In the genomic region with DNA sequence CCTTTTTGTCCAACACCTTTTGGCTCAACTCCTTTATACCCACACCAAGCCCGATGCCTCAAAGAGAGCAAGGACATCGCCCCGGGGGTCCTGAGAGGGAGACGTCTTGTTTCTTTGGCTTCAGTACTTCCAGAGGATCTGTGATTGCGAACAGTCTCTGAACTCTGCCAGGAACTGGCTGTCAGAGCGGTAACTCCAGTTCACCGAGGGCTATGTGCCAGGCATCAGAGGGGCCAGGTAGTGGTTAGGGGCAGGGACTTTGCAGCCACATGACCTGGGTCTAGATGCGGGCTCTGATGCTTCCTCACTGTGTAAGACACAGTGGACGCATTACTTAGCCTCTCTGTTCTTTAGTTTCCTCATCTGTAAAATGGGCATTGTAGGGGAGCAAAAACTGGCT, we compare ENCODE assay signal across 21 cellular contexts. TPM values are rescaled to one million over a fixed set of nuclear protein-coding genes. Genes with fewer than 3 reads are reported as not detected.
DNase-seq lines count a peak whose midpoint lies in the region; ATAC-seq, FAIRE-seq and TF ChIP-seq lines count a peak whose summit lies in the region.
"Had no signal": no experiment of that assay in that cellular context is flagged by ENCODE, and none has a peak within 500 bp of the region (broad histone marks: within the 10 kb centered on the region; RNA-seq: fewer than 3 reads in every experiment).

No MANE protein-coding gene starts in this region.

- peak overlapping the region; percentile 58 for H3K27ac ChIP-seq in C4-2B
- H3K27ac ChIP-seq in hepatocyte: peak overlapping the region; percentile 23
- peak overlapping the region; percentile 33 to 96 (median 90) for H3K27ac ChIP-seq in stomach
- H3K27ac ChIP-seq: SJCRH30 had no signal

- no peak for TF ChIP-seq CTCF in C4-2B (conservative IDR thresholded peaks at IDR 0.05)
- no peak for TF ChIP-seq CTCF in bronchial epithelial cell (IDR thresholded peaks at IDR 0.05; ENCODE audit: insufficient read depth, low read length, severe bottlenecking)
- TF ChIP-seq CTCF in hepatocyte (IDR thresholded peaks at IDR 0.05; ENCODE audit: poor library complexity): no peak
- no peak for TF ChIP-seq CTCF in stomach (IDR thresholded peaks at IDR 0.05)

- H3K27me3 ChIP-seq in bronchial epithelial cell (ENCODE audit: control insufficient read depth, insufficient read depth, low read length) (no peaks in the 10 kb centered on the region), hepatocyte (no peaks in the 10 kb centered on the region), stomach (no peaks in the 10 kb centered on the region)
- H3K27me3 ChIP-seq: Peyer's patch had no signal

- H4K20me1 ChIP-seq in hepatocyte (ENCODE audit: insufficient read depth, poor library complexity, severe bottlenecking): no peaks in the 10 kb centered on the region

- no peak overlapping the region for H3K4me3 ChIP-seq in bronchial epithelial cell (ENCODE audit: low read depth, low read length)
- no peak overlapping the region for H3K4me3 ChIP-seq in hepatocyte
- no peak overlapping the region for H3K4me3 ChIP-seq in stomach
- H3K4me3 ChIP-seq: Peyer's patch, SJCRH30 had no signal

- TF ChIP-seq POLR2A in stomach (IDR thresholded peaks at IDR 0.05): no peak

- no peak for ATAC-seq in HG02763 (IDR thresholded peaks at IDR 0.05; ENCODE audit: unreplicated experiment)

- H3K36me3 ChIP-seq in bronchial epithelial cell (ENCODE audit: control insufficient read depth, insufficient read depth, low read length) (peaks cover 1% of the 10 kb centered on the region), hepatocyte (replicated peaks; ENCODE audit: insufficient read depth, low read depth) (no peaks in the 10 kb centered on the region), stomach (peaks cover 0 to 11% (median 3%) of the 10 kb centered on the region in 4 donors)
- H3K36me3 ChIP-seq: SJCRH30 had no signal

- no peak overlapping the region for H3K4me2 ChIP-seq in hepatocyte

- H3K9me2 ChIP-seq in hepatocyte (replicated peaks; ENCODE audit: insufficient read depth): no peaks in the 10 kb centered on the region

- DNase-seq in bronchial epithelial cell (ENCODE audit: low read depth) (no peak), hepatocyte (ENCODE audit: low spot score) (no peak), stomach (peak; percentile 70), MV-4-11 (lab: John Stamatoyannopoulos, UW) (no peak)
- DNase-seq in stimulated activated naive CD4-positive, alpha-beta T cell treated with Interleukin-2 at 50 U/mL for 16 hours (lab: John Stamatoyannopoulos, UW): no peak
- DNase-seq: Caco-2; CD4-positive, alpha-beta memory T cell; DMS153; HCEC 1CT; NCI-H1694; NCI-H2081; NCI-H2171 treated with DMSO at 0.1 percent for 48 hours; NCI-H524 treated with DMSO at 0.1 percent for 48 hours; NCI-H82; Peyer's patch; SJCRH30 had no signal

- H3K4me1 ChIP-seq in hepatocyte (ENCODE audit: insufficient read depth) (peaks cover 48% of the 10 kb centered on the region), stomach (peaks cover 30 to 77% (median 53%) of the 10 kb centered on the region in 4 donors)

- H3K9me3 ChIP-seq in hepatocyte (ENCODE audit: low read depth): no peaks in the 10 kb centered on the region
- H3K9me3 ChIP-seq in stomach: no peaks in the 10 kb centered on the region
- H3K9me3 ChIP-seq: Caco-2, Peyer's patch, SJCRH30 had no signal

- WGBS in hepatocyte (ENCODE audit: low lambda C conversion rate, missing lambda C conversion rate): 92% methylated on average over 9 of the region's 9 CpGs
- WGBS in stomach, 5 donors: 43 to 62% (median 50%) methylated on average over 9 of the region's 9 CpGs

- peaks cover 44% of the 10 kb centered on the region for H3K79me2 ChIP-seq in hepatocyte

- no peak for TF ChIP-seq EP300 in stomach (IDR thresholded peaks at IDR 0.05)

- H2AFZ ChIP-seq in hepatocyte: no peak overlapping the region

- FAIRE-seq in bronchial epithelial cell (lab: Jason Lieb, UNC): peak; percentile 40
- FAIRE-seq: G401.6, GM12892 had no signal

- intact Hi-C loops in stomach (cut with DNase I; ENCODE audit: low total_unique reads): no loop called here

RNA-seq across cellular contexts. Expression of gene LLGL2, which starts 21.6 kb away (rescaled TPM):
- total RNA-seq in bronchial epithelial cell (44.5 and 63.9 TPM in 2 replicates), hepatocyte (60.9 and 81.8 TPM in 2 replicates), stomach (100 to 1,000 TPM in 4 of 5 donors, 10 to 100 TPM in 1; 72.3 to 565 (median 165) TPM)
- polyA plus RNA-seq in hepatocyte (154 and 194 TPM in 2 replicates), stomach (100 to 1,000 TPM; 144 to 199 (median 184) TPM)
- total RNA-seq: SJCRH30 had no signal

RNA-seq across cellular contexts. Expression of gene TSEN54, which starts 30.8 kb away (rescaled TPM):
- total RNA-seq in bronchial epithelial cell: 16.3 and 25.3 TPM in 2 replicates
- 30.4 and 42.5 TPM in 2 replicates for total RNA-seq in hepatocyte
- 46.3 and 52.3 TPM in 2 replicates for polyA plus RNA-seq in hepatocyte
- total RNA-seq in stomach: 100 to 1,000 TPM in 2 of 5 donors, 10 to 100 TPM in 3; 13.2 to 219 (median 48.1) TPM
- polyA plus RNA-seq in stomach: 10 to 100 TPM; 20.8 to 49.7 (median 36.2) TPM

RNA-seq across cellular contexts. Expression of gene CASKIN2, which starts 31.8 kb away (rescaled TPM):
- total RNA-seq in bronchial epithelial cell: 3.9 and 5.0 TPM in 2 replicates
- 5.3 and 9.8 TPM in 2 replicates for total RNA-seq in hepatocyte
- 14.5 and 16.2 TPM in 2 replicates for polyA plus RNA-seq in hepatocyte
- 10 to 100 TPM in 4 of 5 donors, 1 to 10 TPM in 1; 9.0 to 27.4 (median 15.6) TPM for total RNA-seq in stomach
- polyA plus RNA-seq in stomach: 1 to 10 TPM; 5.4 to 9.3 (median 8.8) TPM
- polyA plus RNA-seq: CD4-positive, alpha-beta memory T cell; IgD-negative memory B cell had no signal

RNA-seq across cellular contexts. Expression of gene MYO15B, which starts 40.5 kb away (rescaled TPM):
- total RNA-seq in bronchial epithelial cell (1.6 and 3.6 TPM in 2 replicates), hepatocyte (99.8 and 153 TPM in 2 replicates), stomach (100 to 1,000 TPM; 138 to 515 (median 186) TPM)
- polyA plus RNA-seq in hepatocyte (124 and 132 TPM in 2 replicates), stomach (10 to 100 TPM; 67.7 to 82.3 (median 68.5) TPM)

Comparison
In these comparisons a context has a peak if more than half of its experiments do, and no peak if none do; other contexts are left out.
1. H3K27ac ChIP-seq: peak in every context shown above with its lines; median percentile 90 in stomach; 58 in C4-2B; 23 in hepatocyte.